In genomic region chr12:109892748-109893147, GRCh38 we compare ENCODE assay signal across 1 cellular context.
A peak's percentile ranks its signal among the peaks of the same experiment; 100 is the strongest.
TF ChIP-seq lines count a peak whose summit lies in the region.

No MANE protein-coding gene starts in this region.

TF ChIP-seq in GM12878, 131 proteins besides CTCF, POLR2A, EP300 and RAD21 (continued from another document):
- peak; percentile 31 for TF ChIP-seq EED (IDR thresholded peaks at IDR 0.05; ENCODE audit: low read depth)
- no peak for TF ChIP-seq MXI1 (IDR thresholded peaks at IDR 0.05; ENCODE audit: low read depth, low read length)
- TF ChIP-seq HDGF (IDR thresholded peaks at IDR 0.05), result no peak
- no peak for TF ChIP-seq NFIC (IDR thresholded peaks at IDR 0.05; ENCODE audit: low read depth, low read length)
- peak; percentile 49; the same call in 1 of the 2 replicates for TF ChIP-seq NR2F1 (conservative IDR thresholded peaks at IDR 0.05)
- peak; percentile 60; the same call in 1 of the 2 replicates for TF ChIP-seq ATF7 (IDR thresholded peaks at IDR 0.05; ENCODE audit: low read depth)
- TF ChIP-seq BMI1 (IDR thresholded peaks at IDR 0.05; ENCODE audit: borderline replicate concordance), result no peak
- peak; percentile 39 for TF ChIP-seq RUNX3 (IDR thresholded peaks at IDR 0.05; ENCODE audit: low read length)
- TF ChIP-seq ZZZ3 (IDR thresholded peaks at IDR 0.05; ENCODE audit: control insufficient read depth, insufficient read length, low read depth), result no peak
- TF ChIP-seq TARDBP (IDR thresholded peaks at IDR 0.05; ENCODE audit: borderline replicate concordance), result no peak
- TF ChIP-seq GATAD2B (conservative IDR thresholded peaks at IDR 0.05; ENCODE audit: low read depth), result peak; percentile 33; the same call in 1 of the 2 replicates
- TF ChIP-seq BACH1 (IDR thresholded peaks at IDR 0.05; ENCODE audit: borderline replicate concordance), result no peak
- peak; percentile 23; the same call in 1 of the 2 replicates for TF ChIP-seq DPF2 (IDR thresholded peaks at IDR 0.05)
- TF ChIP-seq FOS (IDR thresholded peaks at IDR 0.05; ENCODE audit: borderline replicate concordance, extremely low read depth, insufficient read length), result no peak
- peak; percentile 84; the same call in 1 of the 2 replicates for TF ChIP-seq TCF12 (IDR thresholded peaks at IDR 0.05; ENCODE audit: low read depth, low read length)
- TF ChIP-seq TCF3 (IDR thresholded peaks at IDR 0.05; ENCODE audit: borderline replicate concordance, insufficient read depth, low read depth, low read length), result peak; percentile 88
- peak in 1 of 2 experiments; percentile 27; a peak in 1 of 4 replicates for TF ChIP-seq BHLHE40 (IDR thresholded peaks at IDR 0.05; ENCODE audit: borderline replicate concordance in 1 of 2, low read depth in 2 of 2, low read length in 1 of 2)
- TF ChIP-seq MEF2B (IDR thresholded peaks at IDR 0.05; ENCODE audit: partially characterized antibody, poor library complexity, severe bottlenecking), result peak; percentile 15
- peak in 1 of 2 experiments; percentile 30; a peak in 2 of 4 replicates for TF ChIP-seq IKZF2 (IDR thresholded peaks at IDR 0.05)
- TF ChIP-seq TBL1XR1 (IDR thresholded peaks at IDR 0.05; ENCODE audit: low read depth, low read length), result no peak
- no peak for TF ChIP-seq BRCA1 (IDR thresholded peaks at IDR 0.05; ENCODE audit: low read depth, low read length)
- TF ChIP-seq CHD2 (IDR thresholded peaks at IDR 0.05; ENCODE audit: borderline replicate concordance, low read depth, low read length), result no peak
